Comparison of ENCODE assay signal across 11 cellular contexts in the genomic region with DNA sequence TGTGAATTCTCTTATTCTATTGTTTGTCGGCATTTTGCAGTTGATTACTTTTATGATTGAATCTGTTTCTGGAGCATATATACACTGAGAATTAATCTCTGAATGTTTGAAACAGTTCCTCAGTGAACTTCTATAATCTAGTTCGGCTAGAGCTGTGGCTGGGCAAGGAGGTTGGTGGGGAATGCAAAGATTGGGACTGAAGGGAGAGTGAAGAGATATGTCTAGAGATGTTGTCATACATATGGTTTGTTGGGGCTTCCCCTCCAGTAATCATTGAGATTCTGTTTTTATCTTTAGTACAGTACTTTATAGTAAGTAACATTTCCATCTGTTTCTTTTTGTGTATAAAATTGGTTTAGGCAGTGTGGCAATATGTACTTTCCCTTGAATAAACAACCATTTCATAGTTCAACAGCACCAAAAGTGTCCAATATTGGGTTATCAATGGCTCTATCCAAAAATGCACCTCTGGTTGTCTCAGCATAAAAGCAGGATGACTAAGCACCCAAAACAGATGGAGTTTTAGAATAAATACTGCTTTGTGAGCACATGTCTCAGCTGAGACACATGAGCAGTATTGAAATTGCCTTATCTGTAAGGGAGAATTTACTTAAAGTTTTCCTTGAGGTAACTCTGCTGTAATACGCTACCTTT. TPM values are rescaled to one million over a fixed set of nuclear protein-coding genes. Genes with fewer than 3 reads are reported as not detected.
DNase-seq lines count a peak whose midpoint lies in the region; ATAC-seq, FAIRE-seq and TF ChIP-seq lines count a peak whose summit lies in the region.
"Had no signal": no experiment of that assay in that cellular context is flagged by ENCODE, and none has a peak within 500 bp of the region (broad histone marks: within the 10 kb centered on the region; RNA-seq: fewer than 3 reads in every experiment).

No MANE protein-coding gene starts in this region.

- ATAC-seq in CD4-positive, CD25-positive, alpha-beta regulatory T cell (ENCODE audit: low read depth in 2 of 2), result no peak
- ATAC-seq in HG02610 (IDR thresholded peaks at IDR 0.05; ENCODE audit: unreplicated experiment) (peak; percentile 34), K562 (peak; percentile 63), right lobe of liver (peak; percentile 71 to 91 (median 82))

- peak overlapping the region; percentile 51 for H3K4me3 ChIP-seq in CD4-positive, CD25-positive, alpha-beta regulatory T cell (ENCODE audit: low read depth, low read length)
- H3K4me3 ChIP-seq in K562 (no peak overlapping the region), right lobe of liver (no peak overlapping the region)
- H3K4me3 ChIP-seq: uterus had no signal

- TF ChIP-seq RAD21 in K562 (CRISPR knock-in tag; conservative IDR thresholded peaks at IDR 0.05 in 1 of 2, IDR thresholded peaks at IDR 0.05 in 1 of 2), result no peak

- TF ChIP-seq POLR2A in K562 (conservative IDR thresholded peaks at IDR 0.05), result no peak
- TF ChIP-seq POLR2A in right lobe of liver (IDR thresholded peaks at IDR 0.05), result no peak

- TF ChIP-seq CTCF in K562 (IDR thresholded peaks at IDR 0.05 in 2 of 3, conservative IDR thresholded peaks at IDR 0.05 in 1 of 3; ENCODE audit: insufficient read depth in 2 of 3, low read depth in 1 of 3, low read length in 3 of 3) (no peak), right lobe of liver (IDR thresholded peaks at IDR 0.05) (no peak), GM20000 (IDR thresholded peaks at IDR 0.05; ENCODE audit: extremely low read depth, missing control alignments) (no peak)

- H3K9ac ChIP-seq in K562 (ENCODE audit: insufficient read depth in 1 of 2, low read depth in 2 of 2, low read length in 2 of 2), result no peak overlapping the region

- H3K27ac ChIP-seq in CD4-positive, CD25-positive, alpha-beta regulatory T cell (ENCODE audit: insufficient read depth, low read length, poor library complexity, severe bottlenecking), result peak overlapping the region; percentile 9
- H3K27ac ChIP-seq in K562 (ENCODE audit: extremely low read depth, low read depth, low read length) (peak overlapping the region; percentile 55; the same call in 1 of the 3 replicates), right lobe of liver (no peak overlapping the region)
- H3K27ac ChIP-seq: uterus had no signal

- no TSS peak for BruUV-seq in K562 (replicated peaks; lab: Mats Ljungman, UMichigan)

- H3K4me3 Mint-ChIP-seq in CD4-positive, CD25-positive, alpha-beta regulatory T cell, result peak overlapping the region in 3 of 4 donors; percentile 9 to 32 (median 23)

- WGBS in K562 (ENCODE audit: insufficient coverage, low coverage, missing lambda C conversion rate), result 26% methylated on average over 3 of the region's 3 CpGs
- WGBS in right lobe of liver (ENCODE audit: insufficient coverage, low coverage, low lambda C conversion rate, missing lambda C conversion rate), result 33% methylated on average over 3 of the region's 3 CpGs

- H3K79me2 ChIP-seq in K562 (ENCODE audit: control insufficient read depth, insufficient read depth, low read length), result peaks cover 100% of the 10 kb centered on the region

- no peaks in the 10 kb centered on the region for H3K27me3 ChIP-seq in CD4-positive, CD25-positive, alpha-beta regulatory T cell (ENCODE audit: control insufficient read depth, insufficient read depth, low read length)
- H3K27me3 ChIP-seq in K562 (ENCODE audit: control insufficient read depth in 2 of 2, insufficient read depth in 2 of 2, low read length in 2 of 2) (no peaks in the 10 kb centered on the region), right lobe of liver (no peaks in the 10 kb centered on the region)
- H3K27me3 ChIP-seq: uterus had no signal

- H3K4me1 Mint-ChIP-seq in CD4-positive, CD25-positive, alpha-beta regulatory T cell, result peaks cover 36 to 94% (median 75%) of the 10 kb centered on the region in 4 donors

- no peaks in the 10 kb centered on the region for H3K9me3 Mint-ChIP-seq in CD4-positive, CD25-positive, alpha-beta regulatory T cell

- no peak overlapping the region for H3K4me2 ChIP-seq in K562 (ENCODE audit: insufficient read depth, low read length)

- intact Hi-C loops in K562 (cut with micrococcal nuclease), result no loop called here
- intact Hi-C loops in right lobe of liver (cut with DNase I), result no loop called here

- peaks cover 29% of the 10 kb centered on the region for H3K36me3 ChIP-seq in CD4-positive, CD25-positive, alpha-beta regulatory T cell (ENCODE audit: control insufficient read depth, insufficient read depth, low read length)
- H3K36me3 ChIP-seq in K562 (ENCODE audit: control insufficient read depth, insufficient read depth, low read length) (peaks cover 85% of the 10 kb centered on the region), right lobe of liver (no peaks in the 10 kb centered on the region)
- H3K36me3 ChIP-seq: uterus had no signal

- peaks cover 35% of the 10 kb centered on the region for H3K36me3 Mint-ChIP-seq in CD4-positive, CD25-positive, alpha-beta regulatory T cell

- no peak for DNase-seq in CD4-positive, CD25-positive, alpha-beta regulatory T cell
- DNase-seq in K562 (ENCODE audit: extremely low read depth in 1 of 4, low spot score in 3 of 4) (peak; percentile 20 to 30 (median 23)), right lobe of liver (no peak), NCI-H146 (lab: John Stamatoyannopoulos, UW) (no peak), iPS-NIHi7 (ENCODE audit: extremely low spot score) (no peak), GM20000 (ENCODE audit: low spot score) (no peak)
- DNase-seq in stimulated activated CD4-positive, alpha-beta T cell treated with anti-CD3 and anti-CD28 coated beads, Interleukin-12 subunit alpha, Interleukin-12 subunit beta, amount 100 ng/mL, for 4 hours, result no peak
- DNase-seq: Karpas-422; stimulated activated CD4-positive, alpha-beta T cell treated with anti-CD3 and anti-CD28 coated beads, Interleukin-4, amount 100 ng/mL, for 24 hours; uterus had no signal

- peak overlapping the region; percentile 5 to 38 (median 8) for H3K27ac Mint-ChIP-seq in CD4-positive, CD25-positive, alpha-beta regulatory T cell

- no peaks in the 10 kb centered on the region for H3K9me3 ChIP-seq in CD4-positive, CD25-positive, alpha-beta regulatory T cell (ENCODE audit: control insufficient read depth in 2 of 2, low read length in 2 of 2)
- H3K9me3 ChIP-seq in K562 (replicated peaks; ENCODE audit: control insufficient read depth, insufficient read depth, low read depth, low read length) (no peaks in the 10 kb centered on the region), right lobe of liver (no peaks in the 10 kb centered on the region)
- H3K9me3 ChIP-seq: uterus had no signal

- peaks cover 43% of the 10 kb centered on the region; the same call in 1 of the 2 replicates for H4K20me1 ChIP-seq in K562 (replicated peaks; ENCODE audit: control insufficient read depth, insufficient read depth, low read length)

- H3K4me1 ChIP-seq in CD4-positive, CD25-positive, alpha-beta regulatory T cell (ENCODE audit: control insufficient read depth, insufficient read depth, low read length, poor library complexity, severe bottlenecking), result peaks cover 45% of the 10 kb centered on the region
- H3K4me1 ChIP-seq in K562 (replicated peaks in 1 of 2; ENCODE audit: control insufficient read depth in 2 of 2, insufficient read depth in 2 of 2, low read length in 2 of 2), result peaks cover 3 to 11% of the 10 kb centered on the region in 2 experiments; a peak in 4 of 5 replicates
- peaks cover 0 to 25% (median 0%) of the 10 kb centered on the region in 4 donors for H3K4me1 ChIP-seq in right lobe of liver

- POLR2A ChIA-PET in K562 (lab: Yijun Ruan, JAX), result no interaction called here

- no peak for TF ChIP-seq EP300 in K562 (IDR thresholded peaks at IDR 0.05; ENCODE audit: low read length)

- CTCF ChIA-PET in K562 (lab: Yijun Ruan, JAX; ENCODE audit: low intra/inter-chr PET ratio), result no interaction called here

- in situ Hi-C loops in K562 (cut with MboI), result no loop called here

- no peaks in the 10 kb centered on the region for H3K9me1 ChIP-seq in K562 (ENCODE audit: control insufficient read depth, insufficient read depth, low read length)

- no peak overlapping the region for H2AFZ ChIP-seq in K562 (ENCODE audit: low read depth, low read length)

- FAIRE-seq in K562 (lab: Jason Lieb, UNC), result peak; percentile 57

- no peaks in the 10 kb centered on the region for H3K27me3 Mint-ChIP-seq in CD4-positive, CD25-positive, alpha-beta regulatory T cell

TF ChIP-seq in K562, 482 proteins besides CTCF, POLR2A, EP300 and RAD21 (continues in another document):
- TF ChIP-seq C11orf30 (IDR thresholded peaks at IDR 0.05; ENCODE audit: low read depth), result peak; percentile 76
- TF ChIP-seq ZNF316 (IDR thresholded peaks at IDR 0.05), result peak; percentile 87
- peak; percentile 62 for TF ChIP-seq NFE2 (IDR thresholded peaks at IDR 0.05; ENCODE audit: low read depth)
- TF ChIP-seq TAF7 (tag; IDR thresholded peaks at IDR 0.05), result no peak
- TF ChIP-seq MAFG (tag; conservative IDR thresholded peaks at IDR 0.05), result peak; percentile 80

RNA-seq across cellular contexts. Expression of gene WAC, which starts 36.7 kb away (rescaled TPM):
- total RNA-seq in CD4-positive, CD25-positive, alpha-beta regulatory T cell, result 205 TPM
- 100 to 1,000 TPM in 1 of 4 donors, 10 to 100 TPM in 3; 80.5 to 100 (median 89.4) TPM for polyA plus RNA-seq in CD4-positive, CD25-positive, alpha-beta regulatory T cell
- total RNA-seq in K562 (2011; cell fraction: chromatin; rRNA removed; ENCODE audit: low replicate concordance), result 109 and 323 TPM in 2 replicates
- 50.0 and 61.3 TPM in 2 replicates for total RNA-seq in K562 (2011; cell fraction: nucleolus; rRNA removed)
- 147 and 225 TPM in 2 replicates for total RNA-seq in K562 (2011; cell fraction: nucleoplasm; rRNA removed)
- 54.2 and 58.3 TPM in 2 replicates for total RNA-seq in K562 (2014; rRNA removed)
- total RNA-seq in K562 (2014; rRNA removed; fragmentation: Illumina TruSeq; extraction: Trizol), result 83.0 and 94.0 TPM in 2 replicates
- total RNA-seq in K562 (2015; rRNA removed; fragmentation: Illumina TruSeq; extraction: Trizol), result 76.1 and 78.2 TPM in 2 replicates
- 69.8 and 79.9 TPM in 2 replicates for total RNA-seq in K562 (2021)
- polyA plus RNA-seq in K562 (2011; rRNA removed), result 113 and 123 TPM in 2 replicates
- 56.4 and 68.4 TPM in 2 replicates for polyA plus RNA-seq in K562 (2011; cell fraction: cytosol; rRNA removed)
- 71.5 and 89.2 TPM in 2 replicates for polyA plus RNA-seq in K562 (2011; cell fraction: nucleus; rRNA removed)
- 51.5 and 71.6 TPM in 2 replicates for polyA plus RNA-seq in K562 (2012)
- polyA plus RNA-seq in K562 (2014; fragmentation: Illumina TruSeq; extraction: Trizol), result 96.7 and 116 TPM in 2 replicates
- polyA plus RNA-seq in K562 (2014; fragmentation: Nextera tagmentation; extraction: Ambion mirVana), result 10 to 100 TPM; 24.8 to 25.3 TPM
- polyA plus RNA-seq in K562 (2014; rRNA removed), result 51.5 and 56.8 TPM in 2 replicates
- polyA minus RNA-seq in K562 (2011; rRNA and poly(A)+ RNA removed), result 125 and 138 TPM in 2 replicates
- 39.5 and 43.6 TPM in 2 replicates for polyA minus RNA-seq in K562 (2011; cell fraction: cytosol; rRNA and poly(A)+ RNA removed)
- 62.7 and 93.2 TPM in 2 replicates for polyA minus RNA-seq in K562 (2011; cell fraction: nucleus; rRNA and poly(A)+ RNA removed)
- total RNA-seq in right lobe of liver, result 10 to 100 TPM; 34.3 to 52.4 (median 48.9) TPM

Comparison
In these comparisons a context has a peak if more than half of its experiments do, and no peak if none do; other contexts are left out.
1. ATAC-seq: peak in HG02610 (single experiment), K562 (single experiment) and right lobe of liver (4 of 4); none in CD4-positive, CD25-positive, alpha-beta regulatory T cell (0 of 2).
2. DNase-seq: peak in K562 (4 of 4); none in CD4-positive, CD25-positive, alpha-beta regulatory T cell (0 of 3), right lobe of liver (0 of 3), NCI-H146 (single experiment), stimulated activated CD4-positive, alpha-beta T cell treated with anti-CD3 and anti-CD28 coated beads, Interleukin-12 subunit alpha, Interleukin-12 subunit beta, amount 100 ng/mL, for 4 hours (single experiment), iPS-NIHi7 (single experiment) and GM20000 (single experiment).
3. H3K27ac ChIP-seq: peak in CD4-positive, CD25-positive, alpha-beta regulatory T cell (single experiment) and K562 (single experiment); none in right lobe of liver (0 of 3).